In genomic region chr7:102425639-102426267, GRCh38 we compare ENCODE assay signal across 8 cellular contexts. TPM values are rescaled to one million over a fixed set of nuclear protein-coding genes. Genes with fewer than 3 reads are reported as not detected.
A peak's percentile ranks its signal among the peaks of the same experiment; 100 is the strongest.
DNase-seq lines count a peak whose midpoint lies in the region; ATAC-seq and TF ChIP-seq lines count a peak whose summit lies in the region.

No MANE protein-coding gene starts in this region.

- no peaks in the 10 kb centered on the region for H3K27me3 Mint-ChIP-seq in activated CD8-positive, alpha-beta memory T cell treated with anti-CD3 and anti-CD28 coated beads, Interleukin-2, amount 10 ng/mL, durations not matched to agents 7 days and 5 days

- peak; percentile 87 for ATAC-seq in activated CD8-positive, alpha-beta memory T cell treated with anti-CD3 and anti-CD28 coated beads, Interleukin-2, amount 10 ng/mL, durations not matched to agents 7 days and 5 days
- ATAC-seq in Right ventricle myocardium inferior: peak; percentile 32

- peak overlapping the region; percentile 77 for H3K4me3 Mint-ChIP-seq in activated CD8-positive, alpha-beta memory T cell treated with anti-CD3 and anti-CD28 coated beads, Interleukin-2, amount 10 ng/mL, durations not matched to agents 7 days and 5 days

- CTCF ChIA-PET in activated CD8-positive, alpha-beta memory T cell treated with anti-CD3 and anti-CD28 coated beads, Interleukin-2, amount 10 ng/mL, durations not matched to agents 7 days and 5 days (lab: Charles Lee): interaction anchor here (0.9 to 2.9 kb wide), 7 partner anchors 9 to 42 kb away, joined by 3 to 40 read pairs (median 6); partner anchors contain the start of genes ALKBH4 and PRKRIP1

- peaks cover 23% of the 10 kb centered on the region for H3K36me3 Mint-ChIP-seq in activated CD8-positive, alpha-beta memory T cell treated with anti-CD3 and anti-CD28 coated beads, Interleukin-2, amount 10 ng/mL, durations not matched to agents 7 days and 5 days

- TF ChIP-seq CTCF in GM20000 (IDR thresholded peaks at IDR 0.05; ENCODE audit: extremely low read depth, missing control alignments) (no peak), HL-60 (IDR thresholded peaks at IDR 0.05; ENCODE audit: insufficient read depth, low read length) (no peak)

- no peak overlapping the region for H3K4me3 ChIP-seq in HL-60 (replicated peaks; ENCODE audit: insufficient read depth, low read length)

- peaks cover 65% of the 10 kb centered on the region for H3K4me1 Mint-ChIP-seq in activated CD8-positive, alpha-beta memory T cell treated with anti-CD3 and anti-CD28 coated beads, Interleukin-2, amount 10 ng/mL, durations not matched to agents 7 days and 5 days

- peak overlapping the region; percentile 95 for H3K27ac ChIP-seq in HL-60 (replicated peaks)

- H3K27ac Mint-ChIP-seq in activated CD8-positive, alpha-beta memory T cell treated with anti-CD3 and anti-CD28 coated beads, Interleukin-2, amount 10 ng/mL, durations not matched to agents 7 days and 5 days: peak overlapping the region; percentile 99

- DNase-seq in CD1c-positive myeloid dendritic cell (ENCODE audit: extremely low spot score) (peak; percentile 88), GM20000 (ENCODE audit: low spot score) (peak; percentile 84), HL-60 (ENCODE audit: low read depth in 1 of 2, low spot score in 1 of 2) (peak; percentile 84 to 95), Right ventricle myocardium inferior (ENCODE audit: missing footprints) (peak; percentile 86), NCI-H1105 treated with DMSO at 0.1 percent for 48 hours (lab: John Stamatoyannopoulos, UW) (no peak), hepatic stellate cell (ENCODE audit: low spot score) (no peak)
- peak; percentile 93 for DNase-seq in activated CD8-positive, alpha-beta memory T cell treated with anti-CD3 and anti-CD28 coated beads, Interleukin-2, amount 10 ng/mL, durations not matched to agents 7 days and 5 days
- DNase-seq in stimulated activated CD4-positive, alpha-beta T cell treated with anti-CD3 and anti-CD28 coated beads, Interleukin-1b, Interleukin-23, amount 100 ng/mL, for 4 hours (ENCODE audit: low read depth in 2 of 2): peak; percentile 69 to 72

- H3K27me3 ChIP-seq in HL-60 (ENCODE audit: insufficient read depth, poor library complexity, severe bottlenecking): no peaks in the 10 kb centered on the region

- no peaks in the 10 kb centered on the region for H3K9me3 Mint-ChIP-seq in activated CD8-positive, alpha-beta memory T cell treated with anti-CD3 and anti-CD28 coated beads, Interleukin-2, amount 10 ng/mL, durations not matched to agents 7 days and 5 days (ENCODE audit: low read depth)

- intact Hi-C loops in Right ventricle myocardium inferior (cut with DNase I): no loop called here

RNA-seq across cellular contexts. Expression of gene ORAI2, which starts 7.6 kb away (rescaled TPM):
- 10 to 100 TPM; 58.1 to 73.7 TPM for total RNA-seq in activated CD8-positive, alpha-beta memory T cell treated with anti-CD3 and anti-CD28 coated beads, Interleukin-2, amount 10 ng/mL, durations not matched to agents 7 days and 5 days
- 3.0 TPM for total RNA-seq in Right ventricle myocardium inferior

RNA-seq across cellular contexts. Expression of gene PRKRIP1, which starts 29.6 kb away (rescaled TPM):
- total RNA-seq in activated CD8-positive, alpha-beta memory T cell treated with anti-CD3 and anti-CD28 coated beads, Interleukin-2, amount 10 ng/mL, durations not matched to agents 7 days and 5 days: 10 to 100 TPM; 22.2 to 34.5 TPM
- total RNA-seq in Right ventricle myocardium inferior: 10.6 TPM

RNA-seq across cellular contexts. Expression of gene ALKBH4, which starts 38.9 kb away (rescaled TPM):
- 10 to 100 TPM; 11.2 to 14.6 TPM for total RNA-seq in activated CD8-positive, alpha-beta memory T cell treated with anti-CD3 and anti-CD28 coated beads, Interleukin-2, amount 10 ng/mL, durations not matched to agents 7 days and 5 days
- total RNA-seq in Right ventricle myocardium inferior: 5.8 TPM

RNA-seq across cellular contexts. Expression of gene LRWD1, which starts 39.0 kb away (rescaled TPM):
- 10 to 100 TPM; 20.6 to 24.0 TPM for total RNA-seq in activated CD8-positive, alpha-beta memory T cell treated with anti-CD3 and anti-CD28 coated beads, Interleukin-2, amount 10 ng/mL, durations not matched to agents 7 days and 5 days
- 10.0 TPM for total RNA-seq in Right ventricle myocardium inferior

RNA-seq across cellular contexts. Expression of gene POLR2J, which starts 53.0 kb away (rescaled TPM):
- 10 to 100 TPM; 52.9 to 56.7 TPM for total RNA-seq in activated CD8-positive, alpha-beta memory T cell treated with anti-CD3 and anti-CD28 coated beads, Interleukin-2, amount 10 ng/mL, durations not matched to agents 7 days and 5 days
- total RNA-seq in Right ventricle myocardium inferior: 49.0 TPM

Comparison
In these comparisons a context has a peak if more than half of its experiments do, and no peak if none do; other contexts are left out.
1. DNase-seq: peak in CD1c-positive myeloid dendritic cell (single experiment), GM20000 (single experiment), HL-60 (2 of 2), activated CD8-positive, alpha-beta memory T cell treated with anti-CD3 and anti-CD28 coated beads, Interleukin-2, amount 10 ng/mL, durations not matched to agents 7 days and 5 days (single experiment), Right ventricle myocardium inferior (single experiment) and stimulated activated CD4-positive, alpha-beta T cell treated with anti-CD3 and anti-CD28 coated beads, Interleukin-1b, Interleukin-23, amount 100 ng/mL, for 4 hours (2 of 2); none in NCI-H1105 treated with DMSO at 0.1 percent for 48 hours (single experiment) and hepatic stellate cell (single experiment).
2. RNA of gene ORAI2, which starts 7.6 kb away (total RNA-seq): 58.1 to 73.7 TPM in activated CD8-positive, alpha-beta memory T cell treated with anti-CD3 and anti-CD28 coated beads, Interleukin-2, amount 10 ng/mL, durations not matched to agents 7 days and 5 days; 3.0 TPM in Right ventricle myocardium inferior (single experiment); every median in the first group is over 10 times any median in the second.